In genomic region chr1:108670131-108670773, GRCh38 we compare ENCODE assay signal across 15 cellular contexts. TPM values are rescaled to one million over a fixed set of nuclear protein-coding genes. Genes with fewer than 3 reads are reported as not detected.
"Had no signal": no experiment of that assay in that cellular context is flagged by ENCODE, and none has a peak within 500 bp of the region (broad histone marks: within the 10 kb centered on the region; RNA-seq: fewer than 3 reads in every experiment).

No MANE protein-coding gene starts in this region.

- H3K27ac Mint-ChIP-seq: neural progenitor cell; T-helper 2 cell treated with Interferon-gamma antibody and Interleukin-4, amounts not matched to agents 5 μg/mL and 100 μg/mL, for 36 hours had no signal

- H3K4me3 Mint-ChIP-seq: neural progenitor cell; T-helper 2 cell treated with Interferon-gamma antibody and Interleukin-4, amounts not matched to agents 5 μg/mL and 100 μg/mL, for 36 hours had no signal

- H3K27ac ChIP-seq: dorsolateral prefrontal cortex, neural progenitor cell, parathyroid adenoma had no signal

- ATAC-seq: esophagus mucosa had no signal

- H3K4me1 ChIP-seq: neural progenitor cell, parathyroid adenoma had no signal

- H3K27me3 ChIP-seq: neural progenitor cell had no signal

- DNase-seq: activated CD4-positive, CD25-positive, alpha-beta regulatory T cell treated with anti-CD3 and anti-CD28 coated beads, Interleukin-2, amount 50 U/mL, for 72 hours; activated naive CD4-positive, alpha-beta T cell; dorsolateral prefrontal cortex; glutamatergic neuron; midbrain; retina; stimulated activated CD4-positive, alpha-beta T cell treated with anti-CD3 and anti-CD28 coated beads, Interleukin-4, amount 100 ng/mL, for 1 hour; stimulated activated CD8-positive, alpha-beta memory T cell treated with anti-CD3 and anti-CD28 coated beads, Interleukin-4, amount 100 ng/mL, for 48 hours had no signal

- H3K4me1 Mint-ChIP-seq: neural progenitor cell had no signal

- H3K4me3 ChIP-seq: dorsolateral prefrontal cortex, lung, neural progenitor cell had no signal

- H3K9me3 Mint-ChIP-seq: T-helper 2 cell treated with Interferon-gamma antibody and Interleukin-4, amounts not matched to agents 5 μg/mL and 100 μg/mL, for 36 hours had no signal

- H3K36me3 ChIP-seq: neural progenitor cell had no signal

RNA-seq across cellular contexts. Expression of gene FNDC7, which starts 42.5 kb away (rescaled TPM):
- total RNA-seq: activated CD8-positive, alpha-beta memory T cell treated with anti-CD3 and anti-CD28 coated beads for 36 hours; chondrocyte; esophagus mucosa had no signal
